Comparison of ENCODE assay signal across 9 cellular contexts in genomic region chr11:118915941-118916841, GRCh38. TPM values are rescaled to one million over a fixed set of nuclear protein-coding genes. Genes with fewer than 3 reads are reported as not detected.
DNase-seq lines count a peak whose midpoint lies in the region; TF ChIP-seq lines count a peak whose summit lies in the region.
"Had no signal": no experiment of that assay in that cellular context is flagged by ENCODE, and none has a peak within 500 bp of the region (broad histone marks: within the 10 kb centered on the region; RNA-seq: fewer than 3 reads in every experiment).

No MANE protein-coding gene starts in this region.

- H3K9me3 ChIP-seq in BLaER1 treated with 17β-estradiol and CSF1 and Interleukin-3, amounts not matched to agents 10 nM and 100 nM (replicated peaks in 1 of 11), result no peaks in the 10 kb centered on the region
- no peaks in the 10 kb centered on the region for H3K9me3 ChIP-seq in esophagus (ENCODE audit: control insufficient read depth in 2 of 2, insufficient read depth in 1 of 2, low read depth in 1 of 2, low read length in 1 of 2)

- 40 to 45% methylated on average over 10 of the region's 10 CpGs for WGBS in esophagus, 2 donors

- peaks cover 9 to 46% (median 20%) of the 10 kb centered on the region in 11 experiments; a peak in 16 of 22 replicates for H4K20me1 ChIP-seq in BLaER1 treated with 17β-estradiol and CSF1 and Interleukin-3, amounts not matched to agents 10 nM and 100 nM

- CTCF ChIA-PET in RWPE1 (lab: Yijun Ruan, JAX), result interaction anchor here (1.0 kb wide), 1 partner anchor 9 kb away, joined by 3 read pairs; the partner anchor contains the start of gene BCL9L

- no peak for TF ChIP-seq CTCF in RWPE1 (conservative IDR thresholded peaks at IDR 0.05; ENCODE audit: low read depth)
- TF ChIP-seq CTCF in osteocyte (IDR thresholded peaks at IDR 0.05), result no peak

- H3K4me1 ChIP-seq in BLaER1 treated with 17β-estradiol and CSF1 and Interleukin-3, amounts not matched to agents 10 nM and 100 nM, result peaks cover 97 to 99% (median 99%) of the 10 kb centered on the region in 10 experiments
- peaks cover 37 to 83% of the 10 kb centered on the region in 2 donors for H3K4me1 ChIP-seq in esophagus (ENCODE audit: control insufficient read depth in 2 of 2, insufficient read depth in 2 of 2, low read length in 1 of 2)

- peak overlapping the region; percentile 75 for H3K4me3 Mint-ChIP-seq in osteocyte (ENCODE audit: unreplicated experiment)

- H3K9ac ChIP-seq in BLaER1 treated with 17β-estradiol and CSF1 and Interleukin-3, amounts not matched to agents 10 nM and 100 nM, result peak overlapping the region; percentile 51 to 94 (median 82); a peak in 21 of 22 replicates

- H3K27ac ChIP-seq in BLaER1 treated with 17β-estradiol and CSF1 and Interleukin-3, amounts not matched to agents 10 nM and 100 nM, result peak overlapping the region; percentile 42 to 96 (median 89); a peak in 21 of 22 replicates
- H3K27ac ChIP-seq in RWPE1, result peak overlapping the region; percentile 100
- H3K27ac ChIP-seq in esophagus (ENCODE audit: low read depth in 2 of 2, low read length in 1 of 2), result peak overlapping the region; percentile 98 to 99

- peak overlapping the region; percentile 91 to 100 (median 98) for H3K4me2 ChIP-seq in BLaER1 treated with 17β-estradiol and CSF1 and Interleukin-3, amounts not matched to agents 10 nM and 100 nM

- DNase-seq in RWPE1 (ENCODE audit: low spot score) (no peak), osteocyte (ENCODE audit: extremely low spot score, unreplicated experiment) (no peak), kidney tubule cell (ENCODE audit: low spot score) (no peak), H4 (ENCODE audit: low spot score) (no peak), AG20443 (ENCODE audit: low spot score) (no peak), NCI-H187 (lab: John Stamatoyannopoulos, UW) (no peak)
- DNase-seq: T-helper 9 cell had no signal

- peak overlapping the region in 8 of 10 experiments; percentile 4 to 65 (median 46); a peak in 15 of 20 replicates for H3K4me3 ChIP-seq in BLaER1 treated with 17β-estradiol and CSF1 and Interleukin-3, amounts not matched to agents 10 nM and 100 nM
- H3K4me3 ChIP-seq in esophagus (ENCODE audit: low read depth in 1 of 2, low read length in 2 of 2), result no peak overlapping the region

- H3K27me3 Mint-ChIP-seq in osteocyte (ENCODE audit: unreplicated experiment), result no peaks in the 10 kb centered on the region

- peaks cover 96% of the 10 kb centered on the region for H3K4me1 Mint-ChIP-seq in osteocyte (ENCODE audit: unreplicated experiment)

- POLR2A ChIA-PET in RWPE1 (lab: Yijun Ruan, JAX; ENCODE audit: low non-redundant PET), result no interaction called here

- peaks cover 0 to 11% (median 0%) of the 10 kb centered on the region in 11 experiments; a peak in 3 of 22 replicates for H3K36me3 ChIP-seq in BLaER1 treated with 17β-estradiol and CSF1 and Interleukin-3, amounts not matched to agents 10 nM and 100 nM
- no peaks in the 10 kb centered on the region for H3K36me3 ChIP-seq in esophagus (ENCODE audit: control insufficient read depth in 2 of 2, insufficient read depth in 2 of 2, low read length in 1 of 2)

- H3K27me3 ChIP-seq in BLaER1 treated with 17β-estradiol and CSF1 and Interleukin-3, amounts not matched to agents 10 nM and 100 nM, result no peaks in the 10 kb centered on the region
- H3K27me3 ChIP-seq in esophagus (ENCODE audit: control insufficient read depth in 1 of 2, insufficient read depth in 2 of 2, low read length in 2 of 2), result no peaks in the 10 kb centered on the region

- peak overlapping the region; percentile 100 for H3K27ac Mint-ChIP-seq in osteocyte (ENCODE audit: unreplicated experiment)

- H3K9me3 Mint-ChIP-seq in osteocyte (ENCODE audit: unreplicated experiment), result no peaks in the 10 kb centered on the region

- no peaks in the 10 kb centered on the region for H3K36me3 Mint-ChIP-seq in osteocyte (ENCODE audit: unreplicated experiment)

RNA-seq across cellular contexts. Expression of gene BCL9L, which starts 9.5 kb away (rescaled TPM):
- polyA plus RNA-seq in esophagus, result 10 to 100 TPM in 1 of 2 donors, 1 to 10 TPM in 1; 8.5 to 30.4 TPM
- 115 and 122 TPM in 2 replicates for total RNA-seq in osteocyte
- total RNA-seq in H4 (2014; rRNA removed; shearing (Covaris generic)), result 3.3 and 7.5 TPM in 2 replicates

RNA-seq across cellular contexts. Expression of gene CXCR5, which starts 32.5 kb away (rescaled TPM):
- polyA plus RNA-seq in esophagus, result under 1 TPM; 0.11 to 0.18 TPM
- total RNA-seq in osteocyte, result not detected in 2 replicates
- not detected in 2 replicates for total RNA-seq in H4 (2014; rRNA removed; shearing (Covaris generic))

RNA-seq across cellular contexts. Expression of gene UPK2, which starts 39.9 kb away (rescaled TPM):
- 10 to 100 TPM in 1 of 2 donors, 1 to 10 TPM in 1; 1.1 to 11.2 TPM for polyA plus RNA-seq in esophagus
- total RNA-seq in osteocyte, result 0.42 and 0.86 TPM in 2 replicates
- total RNA-seq in H4 (2014; rRNA removed; shearing (Covaris generic)), result not detected in 2 replicates

RNA-seq across cellular contexts. Expression of gene FOXR1, which starts 55.4 kb away (rescaled TPM):
- polyA plus RNA-seq in esophagus, result not detected
- not detected in 2 replicates for total RNA-seq in osteocyte
- not detected in 2 replicates for total RNA-seq in H4 (2014; rRNA removed; shearing (Covaris generic))

Comparison
In these comparisons a context has a peak if more than half of its experiments do, and no peak if none do; other contexts are left out.
1. H3K4me3 ChIP-seq: peak in BLaER1 treated with 17β-estradiol and CSF1 and Interleukin-3, amounts not matched to agents 10 nM and 100 nM (8 of 10); none in esophagus (0 of 2).
2. RNA of gene BCL9L, which starts 9.5 kb away (total RNA-seq): 115 to 122 TPM in osteocyte; 3.3 to 7.5 TPM in H4; every median in the first group is over 10 times any median in the second.
3. Peak in every context shown above with its lines, with median percentiles within 50 percentile points of each other: H3K27ac ChIP-seq.